Comparison of ENCODE assay signal across 28 cellular contexts in genomic region chr6:37362101-37362823, GRCh38.
"Had no signal": no experiment of that assay in that cellular context is flagged by ENCODE, and none has a peak within 500 bp of the region (broad histone marks: within the 10 kb centered on the region; RNA-seq: fewer than 3 reads in every experiment).

No MANE protein-coding gene starts in this region.

- H3K4me3 ChIP-seq: left lung, sigmoid colon, smooth muscle cell, upper lobe of left lung had no signal

- H3K27ac ChIP-seq: brain microvascular endothelial cell, left lung, sigmoid colon, upper lobe of left lung had no signal

- H3K4me1 ChIP-seq: left lung had no signal

- H3K27me3 ChIP-seq: brain microvascular endothelial cell, left lung, sigmoid colon, upper lobe of left lung had no signal

- DNase-seq: activated CD4-positive, alpha-beta T cell treated with anti-CD3 and anti-CD28 coated beads for 48 hours; activated CD8-positive, alpha-beta memory T cell treated with anti-CD3 and anti-CD28 coated beads, Interleukin-2, amount 10 ng/mL, durations not matched to agents 7 days and 5 days; activated CD8-positive, alpha-beta T cell treated with anti-CD3 and anti-CD28 coated beads for 36 hours; activated gamma-delta T cell; activated naive CD4-positive, alpha-beta T cell treated with anti-CD3 and anti-CD28 coated beads, Interleukin-2, amount 50 U/mL, for 16 hours; activated naive CD8-positive, alpha-beta T cell treated with anti-CD3 and anti-CD28 coated beads, Interleukin-2, amount 50 U/mL, for 24 hours; anterior cingulate cortex; brain microvascular endothelial cell; central memory CD4-positive, alpha-beta T cell; effector memory CD4-positive, alpha-beta T cell; foreskin melanocyte; glutamatergic neuron; hippocampal formation; kidney glomerular epithelial cell; left lung; naive thymus-derived CD4-positive, alpha-beta T cell; occipital lobe; posterior cingulate gyrus; sigmoid colon; stimulated activated CD4-positive, alpha-beta T cell treated with anti-CD3 and anti-CD28 coated beads, Interleukin-2, amount 100 ng/mL, for 48 hours; stimulated activated CD8-positive, alpha-beta memory T cell treated with anti-CD3 and anti-CD28 coated beads, Interleukin-4, amount 100 ng/mL, for 48 hours; stimulated activated naive CD4-positive, alpha-beta T cell treated with Interleukin-2 at 50 U/mL for 16 hours; T-helper 1 cell; upper lobe of left lung had no signal

- H3K27me3 Mint-ChIP-seq: activated CD8-positive, alpha-beta memory T cell treated with anti-CD3 and anti-CD28 coated beads, Interleukin-2, amount 10 ng/mL, durations not matched to agents 7 days and 5 days; activated CD8-positive, alpha-beta T cell treated with anti-CD3 and anti-CD28 coated beads for 36 hours; activated naive CD8-positive, alpha-beta T cell treated with anti-CD3 and anti-CD28 coated beads, Interleukin-2, amount 50 U/mL, for 24 hours; naive thymus-derived CD4-positive, alpha-beta T cell had no signal

- H3K4me3 Mint-ChIP-seq: activated CD8-positive, alpha-beta memory T cell treated with anti-CD3 and anti-CD28 coated beads, Interleukin-2, amount 10 ng/mL, durations not matched to agents 7 days and 5 days; activated CD8-positive, alpha-beta T cell treated with anti-CD3 and anti-CD28 coated beads for 36 hours; activated naive CD8-positive, alpha-beta T cell treated with anti-CD3 and anti-CD28 coated beads, Interleukin-2, amount 50 U/mL, for 24 hours; activated T-helper 1 cell treated with anti-CD3 and anti-CD28 coated beads, Interleukin-12 subunit alpha, Interleukin-12 subunit beta, Interleukin-2, Interleukin-4 antibody, amounts not matched to agents 30 ng/mL and 10 ng/mL and 1 ng/mL, durations not matched to agents 14 hours and 24 hours and 36 hours; naive thymus-derived CD4-positive, alpha-beta T cell; neural crest cell had no signal

- ATAC-seq: activated CD8-positive, alpha-beta memory T cell treated with anti-CD3 and anti-CD28 coated beads, Interleukin-2, amount 10 ng/mL, durations not matched to agents 7 days and 5 days; activated CD8-positive, alpha-beta T cell treated with anti-CD3 and anti-CD28 coated beads for 36 hours; activated naive CD8-positive, alpha-beta T cell treated with anti-CD3 and anti-CD28 coated beads, Interleukin-2, amount 50 U/mL, for 24 hours; esophagus mucosa; left lung; naive thymus-derived CD4-positive, alpha-beta T cell had no signal

- H3K9me3 ChIP-seq: left lung, sigmoid colon, upper lobe of left lung had no signal

- H3K9me3 Mint-ChIP-seq: activated CD8-positive, alpha-beta T cell treated with anti-CD3 and anti-CD28 coated beads for 36 hours; activated naive CD8-positive, alpha-beta T cell treated with anti-CD3 and anti-CD28 coated beads, Interleukin-2, amount 50 U/mL, for 24 hours; activated T-helper 1 cell treated with anti-CD3 and anti-CD28 coated beads, Interleukin-12 subunit alpha, Interleukin-12 subunit beta, Interleukin-2, Interleukin-4 antibody, amounts not matched to agents 30 ng/mL and 10 ng/mL and 1 ng/mL, durations not matched to agents 14 hours and 24 hours and 36 hours; naive thymus-derived CD4-positive, alpha-beta T cell; neural crest cell had no signal

- H3K4me2 ChIP-seq: smooth muscle cell had no signal

- H3K4me1 Mint-ChIP-seq: activated naive CD8-positive, alpha-beta T cell treated with anti-CD3 and anti-CD28 coated beads, Interleukin-2, amount 50 U/mL, for 24 hours; neural crest cell had no signal

- H3K27ac Mint-ChIP-seq: activated CD8-positive, alpha-beta memory T cell treated with anti-CD3 and anti-CD28 coated beads, Interleukin-2, amount 10 ng/mL, durations not matched to agents 7 days and 5 days; activated CD8-positive, alpha-beta T cell treated with anti-CD3 and anti-CD28 coated beads for 36 hours; activated naive CD8-positive, alpha-beta T cell treated with anti-CD3 and anti-CD28 coated beads, Interleukin-2, amount 50 U/mL, for 24 hours; activated T-helper 1 cell treated with anti-CD3 and anti-CD28 coated beads, Interleukin-12 subunit alpha, Interleukin-12 subunit beta, Interleukin-2, Interleukin-4 antibody, amounts not matched to agents 30 ng/mL and 10 ng/mL and 1 ng/mL, durations not matched to agents 14 hours and 24 hours and 36 hours had no signal
